Comparison of ENCODE assay signal across 11 cellular contexts in the genomic region with DNA sequence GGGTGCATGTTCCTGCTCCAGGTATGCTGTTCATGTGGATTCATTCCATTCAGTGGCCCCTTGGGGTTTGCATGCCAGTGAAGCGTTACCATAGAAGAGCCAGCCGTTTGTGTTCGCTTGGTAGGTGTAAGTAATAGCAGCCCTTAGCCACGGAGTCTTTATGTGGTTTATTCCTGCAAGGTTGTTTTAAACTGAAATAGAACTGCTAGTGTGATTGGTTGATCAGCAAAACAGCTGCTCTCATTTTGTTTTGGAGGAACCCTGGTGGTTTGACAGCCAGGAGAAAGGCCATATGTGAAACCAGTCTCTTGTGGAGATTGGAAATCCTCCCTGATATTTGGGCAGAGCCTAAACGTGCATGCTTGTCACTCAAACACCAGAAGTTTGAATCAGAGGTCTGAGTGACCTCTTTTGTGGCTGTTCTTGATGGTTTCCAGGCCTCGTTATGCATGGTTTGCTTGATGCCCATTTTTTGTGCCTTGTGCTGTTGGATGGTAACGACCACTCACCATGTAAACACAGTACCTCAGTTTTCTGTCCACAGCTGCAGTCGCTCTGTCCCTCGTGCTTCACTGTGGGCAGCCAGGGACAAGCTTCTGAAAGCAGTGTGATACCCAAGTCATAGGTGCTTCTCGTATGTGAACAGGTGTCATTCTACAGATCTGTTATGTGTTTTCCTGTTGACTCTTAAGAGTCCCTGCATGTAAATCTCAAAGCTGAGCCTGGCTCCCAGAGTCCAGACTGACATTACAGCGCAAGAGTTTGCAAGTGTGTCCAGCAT. TPM values are rescaled to one million over a fixed set of nuclear protein-coding genes. Genes with fewer than 3 reads are reported as not detected.
DNase-seq lines count a peak whose midpoint lies in the region; ATAC-seq and TF ChIP-seq lines count a peak whose summit lies in the region.
"Had no signal": no experiment of that assay in that cellular context is flagged by ENCODE, and none has a peak within 500 bp of the region (broad histone marks: within the 10 kb centered on the region; RNA-seq: fewer than 3 reads in every experiment).

No MANE protein-coding gene starts in this region.

- H3K4me3 ChIP-seq in AG04449 (ENCODE audit: low read depth, low read length): no peak overlapping the region
- H3K4me3 ChIP-seq in PC-3 (ENCODE audit: low read length): peak overlapping the region; percentile 27; the same call in 1 of the 2 replicates
- H3K4me3 ChIP-seq in fibroblast of lung (replicated peaks in 1 of 4; ENCODE audit: control extremely low read depth in 1 of 4, insufficient read depth in 1 of 4, low read depth in 3 of 4, low read length in 4 of 4): no peak overlapping the region
- H3K4me3 ChIP-seq: tibial artery had no signal

- H3K9me3 ChIP-seq in PC-3 (ENCODE audit: low read length): no peaks in the 10 kb centered on the region
- H3K9me3 ChIP-seq in fibroblast of lung (ENCODE audit: control insufficient read depth, insufficient read depth, low read depth, low read length): no peaks in the 10 kb centered on the region
- H3K9me3 ChIP-seq: tibial artery had no signal

- H3K79me2 ChIP-seq in PC-3 (ENCODE audit: low read length) (peaks cover 18% of the 10 kb centered on the region), fibroblast of lung (ENCODE audit: control insufficient read depth, insufficient read depth, low read length) (peaks cover 8% of the 10 kb centered on the region)

- H2AFZ ChIP-seq in PC-3 (ENCODE audit: low read length) (no peak overlapping the region), fibroblast of lung (ENCODE audit: low read length) (no peak overlapping the region)

- peaks cover 4% of the 10 kb centered on the region for H3F3A ChIP-seq in PC-3 (ENCODE audit: low read length, unreplicated experiment)

- H3K9ac ChIP-seq in PC-3 (ENCODE audit: low read length) (peak overlapping the region; percentile 57), fibroblast of lung (ENCODE audit: insufficient read depth, low read length) (no peak overlapping the region)

- in situ Hi-C loops in GM13976 (cut with MboI; ENCODE audit: low sequenced_read_pairs, unreplicated experiment): no loop called here

- H3K36me3 ChIP-seq in PC-3 (ENCODE audit: low read depth, low read length) (peaks cover 9% of the 10 kb centered on the region), fibroblast of lung (ENCODE audit: control insufficient read depth, insufficient read depth, low read length) (peaks cover 1% of the 10 kb centered on the region)

- peak overlapping the region; percentile 95 for H3K27ac ChIP-seq in PC-3 (ENCODE audit: low read length)
- peak overlapping the region; percentile 76 for H3K27ac ChIP-seq in fibroblast of lung (ENCODE audit: insufficient read depth, low read length)
- H3K27ac ChIP-seq: tibial artery had no signal

- H3K27me3 ChIP-seq in PC-3 (ENCODE audit: low read length) (no peaks in the 10 kb centered on the region), fibroblast of lung (ENCODE audit: control insufficient read depth, insufficient read depth, low read length) (no peaks in the 10 kb centered on the region)
- H3K27me3 ChIP-seq: tibial artery had no signal

- no peaks in the 10 kb centered on the region; the same call in 1 of the 2 replicates for H4K20me1 ChIP-seq in PC-3 (ENCODE audit: low read length)
- H4K20me1 ChIP-seq in fibroblast of lung (ENCODE audit: control insufficient read depth, extremely low read depth, insufficient read depth, low read length): no peaks in the 10 kb centered on the region

- CTCF ChIA-PET in AG04449 (lab: Yijun Ruan, JAX): interaction anchor here (1.0 kb wide), 1 partner anchor 304 kb away, joined by 3 read pairs; no protein-coding TSS in a partner anchor
- CTCF ChIA-PET in PC-3 (lab: Charles Lee): no interaction called here

- TF ChIP-seq CTCF in AG04449 (IDR thresholded peaks at IDR 0.05; ENCODE audit: insufficient read depth, low read length, missing control alignments): no peak
- TF ChIP-seq CTCF in PC-3 (conservative IDR thresholded peaks at IDR 0.05; ENCODE audit: low read depth, low read length): no peak
- TF ChIP-seq CTCF in fibroblast of lung (conservative IDR thresholded peaks at IDR 0.05 in 1 of 2, IDR thresholded peaks at IDR 0.05 in 1 of 2; ENCODE audit: low read depth in 1 of 2, low read length in 2 of 2): no peak
- TF ChIP-seq CTCF in GM13976 (IDR thresholded peaks at IDR 0.05; ENCODE audit: borderline replicate concordance, control extremely low read depth, extremely low read depth, insufficient read depth, missing control alignments): no peak

- H3K9me2 ChIP-seq in PC-3 (replicated peaks; ENCODE audit: low read length): no peaks in the 10 kb centered on the region

- DNase-seq in AG04449 (ENCODE audit: low read depth, low spot score) (peak; percentile 12), GM04503 (ENCODE audit: low read depth) (peak; percentile 17), PC-3 (peak; percentile 6), fibroblast of lung (ENCODE audit: low read depth in 2 of 2) (peak; percentile 56 to 78), NCI-H82 treated with DMSO at 0.1 percent for 48 hours (lab: John Stamatoyannopoulos, UW; ENCODE audit: unreplicated experiment) (no peak), GF-D8 (lab: John Stamatoyannopoulos, UW) (no peak), GM13976 (ENCODE audit: low spot score) (no peak)
- DNase-seq: left colon, NCI-H510A, tibial artery had no signal

- POLR2A ChIA-PET in AG04449 (lab: Yijun Ruan, JAX): no interaction called here
- POLR2A ChIA-PET in PC-3 (lab: Charles Lee; ENCODE audit: unreplicated experiment): no interaction called here

- H3K4me2 ChIP-seq in PC-3 (ENCODE audit: low read length) (peak overlapping the region; percentile 80), fibroblast of lung (ENCODE audit: extremely low read depth, insufficient read depth, low read length) (peak overlapping the region; percentile 78)

- BruUV-seq in PC-3 (replicated peaks; lab: Mats Ljungman, UMichigan): no TSS peak

- H3K4me1 ChIP-seq in PC-3 (ENCODE audit: insufficient read depth, low read length): peaks cover 52% of the 10 kb centered on the region
- peaks cover 34% of the 10 kb centered on the region for H3K4me1 ChIP-seq in fibroblast of lung (ENCODE audit: control insufficient read depth, extremely low read depth, insufficient read depth, low read length)

- intact Hi-C loops in PC-3 (cut with micrococcal nuclease): loop anchor here (5.0 kb wide), 4 partner anchors 56 to 369 kb away; no protein-coding TSS in a partner anchor

- ATAC-seq in PC-3: no peak; the same call in 1 of the 2 replicates
- no peak for ATAC-seq in GM21528 (IDR thresholded peaks at IDR 0.05; ENCODE audit: low FRiP score, unreplicated experiment)
- ATAC-seq: left colon had no signal

RNA-seq across cellular contexts. Expression of a gene that starts 58.3 kb away (rescaled TPM):
- total RNA-seq in PC-3 (2014; rRNA removed) (0.66 TPM in 1 of 2 replicates, not detected in the other), fibroblast of lung (0.77 and 1.3 TPM in 2 replicates)
- polyA plus RNA-seq in fibroblast of lung: 0.44 and 0.50 TPM in 2 replicates
- 0.45 and 0.92 TPM in 2 replicates for polyA plus RNA-seq in fibroblast of lung (2012)
- polyA minus RNA-seq in fibroblast of lung (ENCODE audit: low replicate concordance): 0.41 TPM in 1 of 2 replicates, not detected in the other
- total RNA-seq: left colon had no signal

Comparison
In these comparisons a context has a peak if more than half of its experiments do, and no peak if none do; other contexts are left out.
1. DNase-seq: peak in AG04449 (single experiment), GM04503 (single experiment), PC-3 (single experiment) and fibroblast of lung (2 of 2); none in NCI-H82 treated with DMSO at 0.1 percent for 48 hours (single experiment), GF-D8 (single experiment) and GM13976 (single experiment).